8 cellular contexts compared by ENCODE assay signal in genomic region chr13:110873639-110874507, GRCh38. TPM values are rescaled to one million over a fixed set of nuclear protein-coding genes. Genes with fewer than 3 reads are reported as not detected.
DNase-seq lines count a peak whose midpoint lies in the region; ATAC-seq and TF ChIP-seq lines count a peak whose summit lies in the region.

No MANE protein-coding gene starts in this region.

- H2BK5ac ChIP-seq in neuronal stem cell (ENCODE audit: low read length), result no peak overlapping the region

- H4K91ac ChIP-seq in neuronal stem cell (ENCODE audit: low read depth, low read length, poor library complexity), result peak overlapping the region; percentile 47

- H2BK15ac ChIP-seq in neuronal stem cell (ENCODE audit: low read length), result no peak overlapping the region

- H2BK120ac ChIP-seq in neuronal stem cell (ENCODE audit: low read depth, low read length), result no peak overlapping the region

- H3K4ac ChIP-seq in neuronal stem cell (ENCODE audit: low read length), result no peak overlapping the region

- peak overlapping the region; percentile 70 for H3K4me2 ChIP-seq in neuronal stem cell (ENCODE audit: insufficient read depth, low read length, poor library complexity, severe bottlenecking)

- no peak for ATAC-seq in HG03354 (IDR thresholded peaks at IDR 0.05; ENCODE audit: poor library complexity, severe bottlenecking, unreplicated experiment)

- no peak overlapping the region for H2BK12ac ChIP-seq in neuronal stem cell (ENCODE audit: low read length)

- H3K23ac ChIP-seq in neuronal stem cell (ENCODE audit: low read depth, low read length, poor library complexity), result no peak overlapping the region

- H3K9ac ChIP-seq in neuronal stem cell (ENCODE audit: low read depth, low read length, poor library complexity), result peak overlapping the region; percentile 68

- DNase-seq in AG09309 (ENCODE audit: low read depth), result no peak
- DNase-seq in HFF-Myc (ENCODE audit: extremely low read depth, low read depth), result no peak
- no peak for DNase-seq in coronary artery (ENCODE audit: low spot score)
- no peak for DNase-seq in neuronal stem cell (ENCODE audit: low spot score)
- no peak for DNase-seq in A172 (ENCODE audit: low spot score)
- DNase-seq in NCI-H1694 treated with DMSO at 0.1 percent for 48 hours (lab: John Stamatoyannopoulos, UW), result no peak
- DNase-seq in glomerular visceral epithelial cell (ENCODE audit: extremely low spot score), result no peak

- peak overlapping the region; percentile 24 for H3K4me3 ChIP-seq in AG09309 (ENCODE audit: control insufficient read depth, low read depth, low read length)
- H3K4me3 ChIP-seq in HFF-Myc (replicated peaks; ENCODE audit: low read depth, low read length), result peak overlapping the region; percentile 8; the same call in 1 of the 2 replicates
- peak overlapping the region; percentile 73 for H3K4me3 ChIP-seq in coronary artery
- H3K4me3 ChIP-seq in neuronal stem cell (ENCODE audit: low read length in 2 of 2), result peak overlapping the region; percentile 37 to 69

- no peak for TF ChIP-seq CTCF in AG09309 (IDR thresholded peaks at IDR 0.05; ENCODE audit: control insufficient read depth, insufficient read depth, low read depth, low read length, missing control alignments)
- no peak for TF ChIP-seq CTCF in HFF-Myc (IDR thresholded peaks at IDR 0.05; ENCODE audit: low read depth, low read length, missing control alignments)
- TF ChIP-seq CTCF in coronary artery (IDR thresholded peaks at IDR 0.05), result no peak

- H2AFZ ChIP-seq in neuronal stem cell (ENCODE audit: low read length), result peak overlapping the region; percentile 80

- H2AK5ac ChIP-seq in neuronal stem cell (ENCODE audit: low read depth, low read length), result no peak overlapping the region

- peak overlapping the region; percentile 69 for H3K18ac ChIP-seq in neuronal stem cell (ENCODE audit: low read length)

- H3K36me3 ChIP-seq in neuronal stem cell (replicated peaks in 1 of 2; ENCODE audit: control insufficient read depth in 2 of 2, insufficient read depth in 2 of 2, low read length in 2 of 2), result no peaks in the 10 kb centered on the region

- H3K14ac ChIP-seq in neuronal stem cell (ENCODE audit: low read length), result no peak overlapping the region

- peaks cover 13 to 16% of the 10 kb centered on the region in 2 donors for H3K4me1 ChIP-seq in neuronal stem cell (ENCODE audit: control insufficient read depth in 2 of 2, insufficient read depth in 1 of 2, low read depth in 1 of 2, low read length in 2 of 2)

- peaks cover 3% of the 10 kb centered on the region for H3K79me1 ChIP-seq in neuronal stem cell (ENCODE audit: low read depth, low read length)

- H3K9me3 ChIP-seq in neuronal stem cell (replicated peaks in 1 of 2; ENCODE audit: control insufficient read depth in 2 of 2, insufficient read depth in 1 of 2, low read depth in 1 of 2, low read length in 2 of 2), result peaks cover 0 to 3% of the 10 kb centered on the region in 2 donors

- no peak overlapping the region for H4K8ac ChIP-seq in neuronal stem cell (ENCODE audit: low read depth, low read length)

- WGBS in neuronal stem cell (ENCODE audit: extremely low coverage in 2 of 2, insufficient read length in 2 of 2, insufficient replicate concordance in 1 of 2), 2 donors, result 100% methylated on average over 6 to 11 of the region's 19 CpGs

- H3K27ac ChIP-seq in coronary artery, result peak overlapping the region in 1 of 2 donors; percentile 65
- no peak overlapping the region for H3K27ac ChIP-seq in neuronal stem cell (replicated peaks; ENCODE audit: low read length)

- peaks cover 0 to 3% (median 2%) of the 10 kb centered on the region in 3 experiments for H3K27me3 ChIP-seq in neuronal stem cell (ENCODE audit: control insufficient read depth in 3 of 3, insufficient read depth in 3 of 3, low read depth in 1 of 3, low read length in 3 of 3)

RNA-seq across cellular contexts. Expression of gene ANKRD10, which starts 41.0 kb away (rescaled TPM):
- polyA plus RNA-seq in neuronal stem cell (2013, experiment 1 of 2), result 91.9 TPM
- polyA plus RNA-seq in neuronal stem cell (2013, experiment 2 of 2), result 92.3 TPM
- total RNA-seq in A172 (2014; rRNA removed; shearing (Covaris generic)), result 446 and 575 TPM in 2 replicates

Comparison
In these comparisons a context has a peak if more than half of its experiments do, and no peak if none do; other contexts are left out.
1. H3K4me3 ChIP-seq: peak in every context shown above with its lines; median percentile 73 in coronary artery; 53 in neuronal stem cell; 24 in AG09309; 8 in HFF-Myc.